ENCODE assay signal across 24 cellular contexts in genomic region chr4:152886201-152886600, GRCh38.
"Had no signal": no experiment of that assay in that cellular context is flagged by ENCODE, and none has a peak within 500 bp of the region (broad histone marks: within the 10 kb centered on the region; RNA-seq: fewer than 3 reads in every experiment).

No MANE protein-coding gene starts in this region.

- H3K27ac Mint-ChIP-seq: T-cell had no signal

- H3K27me3 Mint-ChIP-seq: T-cell had no signal

- H3K4me1 Mint-ChIP-seq: T-cell had no signal

- H3K4me3 ChIP-seq: MG63 had no signal

- ATAC-seq: T-cell had no signal

- DNase-seq: IMR-90, Karpas-422, KG1, MG63, NCI-H1092, NCI-H1105 treated with DMSO at 0.1 percent for 48 hours, NCI-H1417 treated with DMSO at 0.1 percent for 48 hours, NCI-H146, NCI-H1694 treated with DMSO at 0.1 percent for 48 hours, NCI-H1930, NCI-H2081, NCI-H2107, NCI-H2227 treated with DMSO at 0.1 percent for 48 hours, NCI-H524 treated with DMSO at 0.1 percent for 48 hours, NCI-H69, NCI-H774, Right ventricle myocardium superior, RPMI8226, SIG-M5, SK-N-SH, SW 1271, T-cell had no signal

- H3K36me3 ChIP-seq: MG63 had no signal

- H3K9me3 Mint-ChIP-seq: T-cell had no signal

- H3K27me3 ChIP-seq: MG63 had no signal

- H3K9me3 ChIP-seq: MG63, SK-N-SH had no signal

- FAIRE-seq: HTR-8/SVneo, RCC 7860 had no signal

- H3K4me3 Mint-ChIP-seq: T-cell had no signal
